ENCODE assay signal across 18 cellular contexts in genomic region chr10:88170628-88171027, GRCh38.
DNase-seq lines count a peak whose midpoint lies in the region; ATAC-seq, FAIRE-seq and TF ChIP-seq lines count a peak whose summit lies in the region.
"Had no signal": no experiment of that assay in that cellular context is flagged by ENCODE, and none has a peak within 500 bp of the region (broad histone marks: within the 10 kb centered on the region; RNA-seq: fewer than 3 reads in every experiment).

No MANE protein-coding gene starts in this region.

- intact Hi-C loops in spleen (cut with DNase I; ENCODE audit: low total_unique reads) = no loop called here

- peaks cover 0 to 25% (median 15%) of the 10 kb centered on the region in 8 donors for H3K9me3 ChIP-seq in spleen
- H3K9me3 ChIP-seq: HAP-1 had no signal

- peaks cover 26% of the 10 kb centered on the region for H3K9me3 Mint-ChIP-seq in activated naive CD4-positive, alpha-beta T cell treated with anti-CD3 and anti-CD28 coated beads, Interleukin-2, amount 10 ng/mL, durations not matched to agents 7 days and 5 days

- H3K36me3 ChIP-seq in bronchial epithelial cell (ENCODE audit: control insufficient read depth, insufficient read depth, low read length) = no peaks in the 10 kb centered on the region
- H3K36me3 ChIP-seq in spleen = no peaks in the 10 kb centered on the region
- H3K36me3 ChIP-seq: BLaER1, HAP-1 had no signal

- FAIRE-seq in H54 (lab: Jason Lieb, UNC) = peak; percentile 23
- FAIRE-seq in bronchial epithelial cell (lab: Jason Lieb, UNC) = peak; percentile 28
- FAIRE-seq: A549, GM12878, GM18507, HepG2, HTR-8/SVneo had no signal

- H3K4me1 ChIP-seq in spleen = no peaks in the 10 kb centered on the region
- H3K4me1 ChIP-seq: A549, BLaER1 had no signal

- 94 to 100% (median 97%) methylated on average over 1 of the region's 1 CpG for WGBS in spleen, 5 donors

- H3K36me3 Mint-ChIP-seq in activated naive CD4-positive, alpha-beta T cell treated with anti-CD3 and anti-CD28 coated beads, Interleukin-2, amount 10 ng/mL, durations not matched to agents 7 days and 5 days = peaks cover 10% of the 10 kb centered on the region

- CTCF ChIA-PET in activated naive CD4-positive, alpha-beta T cell treated with anti-CD3 and anti-CD28 coated beads, Interleukin-2, amount 10 ng/mL, durations not matched to agents 7 days and 5 days (lab: Charles Lee) = no interaction called here

- H3K27ac ChIP-seq in spleen = no peak overlapping the region
- H3K27ac ChIP-seq: A549, BLaER1 had no signal

- no peak for ATAC-seq in esophagus mucosa
- ATAC-seq: A549, GM12878, HepG2 had no signal

- H3K4me3 ChIP-seq in bronchial epithelial cell (ENCODE audit: low read depth, low read length) (no peak overlapping the region), spleen (no peak overlapping the region)
- H3K4me3 ChIP-seq: A549, BLaER1, GM12878, HAP-1 had no signal

- peaks cover 19% of the 10 kb centered on the region for H3K4me1 Mint-ChIP-seq in activated naive CD4-positive, alpha-beta T cell treated with anti-CD3 and anti-CD28 coated beads, Interleukin-2, amount 10 ng/mL, durations not matched to agents 7 days and 5 days

- peak overlapping the region; percentile 33 for H3K27ac Mint-ChIP-seq in activated naive CD4-positive, alpha-beta T cell treated with anti-CD3 and anti-CD28 coated beads, Interleukin-2, amount 10 ng/mL, durations not matched to agents 7 days and 5 days

- H3K27me3 Mint-ChIP-seq in activated naive CD4-positive, alpha-beta T cell treated with anti-CD3 and anti-CD28 coated beads, Interleukin-2, amount 10 ng/mL, durations not matched to agents 7 days and 5 days = peaks cover 6% of the 10 kb centered on the region

- TF ChIP-seq POLR2A in H54 (IDR thresholded peaks at IDR 0.05; ENCODE audit: low read depth, low read length) (no peak), spleen (IDR thresholded peaks at IDR 0.05) (no peak)

- H3K27me3 ChIP-seq in bronchial epithelial cell (ENCODE audit: control insufficient read depth, insufficient read depth, low read length) (no peaks in the 10 kb centered on the region), spleen (replicated peaks in 1 of 7) (no peaks in the 10 kb centered on the region)
- H3K27me3 ChIP-seq: BLaER1 had no signal

- DNase-seq in activated naive CD4-positive, alpha-beta T cell treated with anti-CD3 and anti-CD28 coated beads, Interleukin-2, amount 10 ng/mL, durations not matched to agents 7 days and 5 days = no peak
- no peak for DNase-seq in activated naive CD4-positive, alpha-beta T cell treated with anti-CD3 and anti-CD28 coated beads, Interleukin-2, amount 50 U/mL, for 16 hours
- DNase-seq in H54 (ENCODE audit: insufficient read length, low spot score) (no peak), bronchial epithelial cell (ENCODE audit: low read depth) (no peak), NCI-H524 (lab: John Stamatoyannopoulos, UW) (no peak), spleen (no peak)
- DNase-seq: AML-193, Calu3, DMS 273 treated with DMSO at 0.1 percent for 48 hours, GOT3 had no signal

- TF ChIP-seq CTCF in bronchial epithelial cell (IDR thresholded peaks at IDR 0.05; ENCODE audit: insufficient read depth, low read length, severe bottlenecking) (no peak), spleen (IDR thresholded peaks at IDR 0.05 in 8 of 11, conservative IDR thresholded peaks at IDR 0.05 in 3 of 11) (no peak)

- H3K4me3 Mint-ChIP-seq in activated naive CD4-positive, alpha-beta T cell treated with anti-CD3 and anti-CD28 coated beads, Interleukin-2, amount 10 ng/mL, durations not matched to agents 7 days and 5 days = no peak overlapping the region
